9 cellular contexts compared by ENCODE assay signal in the genomic region with DNA sequence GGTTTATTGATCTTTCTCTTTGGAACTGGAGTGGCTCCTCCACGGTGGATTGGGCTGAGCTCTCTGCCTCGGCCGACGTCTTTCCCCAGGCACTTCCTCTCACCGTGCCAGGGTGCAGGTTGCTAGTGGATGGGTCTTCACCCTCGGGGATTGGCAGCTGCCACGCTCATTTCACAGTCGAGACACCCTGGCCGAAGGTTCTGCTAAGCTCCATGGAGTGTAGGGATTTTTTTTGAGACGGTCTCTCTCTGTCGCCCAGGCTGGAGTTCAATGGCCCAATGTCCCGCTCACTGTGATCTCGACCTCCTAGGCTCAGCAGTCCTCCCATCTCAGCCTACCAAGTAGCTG.
A peak's percentile ranks its signal among the peaks of the same experiment; 100 is the strongest.
DNase-seq lines count a peak whose midpoint lies in the region; ATAC-seq and TF ChIP-seq lines count a peak whose summit lies in the region.
"Had no signal": no experiment of that assay in that cellular context is flagged by ENCODE, and none has a peak within 500 bp of the region (broad histone marks: within the 10 kb centered on the region; RNA-seq: fewer than 3 reads in every experiment).

No MANE protein-coding gene starts in this region.

- TF ChIP-seq EP300 in stomach (IDR thresholded peaks at IDR 0.05) = no peak

- TF ChIP-seq CTCF in right lobe of liver (IDR thresholded peaks at IDR 0.05) (no peak), stomach (IDR thresholded peaks at IDR 0.05) (no peak)

- H3K4me3 ChIP-seq in right lobe of liver (peak overlapping the region in 1 of 3 donors; percentile 15), stomach (no peak overlapping the region)

- H3K36me3 ChIP-seq in right lobe of liver (peaks cover 0 to 2% (median 0%) of the 10 kb centered on the region in 4 donors), stomach (peaks cover 0 to 15% (median 4%) of the 10 kb centered on the region in 4 donors)

- H3K27me3 ChIP-seq in right lobe of liver = no peaks in the 10 kb centered on the region
- no peaks in the 10 kb centered on the region for H3K27me3 ChIP-seq in stomach

- ATAC-seq in right lobe of liver (peak; percentile 4 to 47 (median 44)), HG03196 (IDR thresholded peaks at IDR 0.05; ENCODE audit: unreplicated experiment) (no peak)

- H3K4me3 Mint-ChIP-seq in activated T-helper 1 cell treated with anti-CD3 and anti-CD28 coated beads, Interleukin-12 subunit alpha, Interleukin-12 subunit beta, Interleukin-2, Interleukin-4 antibody, amounts not matched to agents 30 ng/mL and 10 ng/mL and 1 ng/mL, durations not matched to agents 14 hours and 24 hours and 36 hours = peak overlapping the region; percentile 29

- TF ChIP-seq POLR2A in right lobe of liver (IDR thresholded peaks at IDR 0.05) (no peak), stomach (IDR thresholded peaks at IDR 0.05) (no peak)

- peaks cover 33% of the 10 kb centered on the region for H3K4me1 Mint-ChIP-seq in activated T-helper 1 cell treated with anti-CD3 and anti-CD28 coated beads, Interleukin-12 subunit alpha, Interleukin-12 subunit beta, Interleukin-2, Interleukin-4 antibody, amounts not matched to agents 30 ng/mL and 10 ng/mL and 1 ng/mL, durations not matched to agents 14 hours and 24 hours and 36 hours (ENCODE audit: low read depth)

- H3K9me3 ChIP-seq in right lobe of liver (no peaks in the 10 kb centered on the region), stomach (no peaks in the 10 kb centered on the region)

- H3K27ac ChIP-seq in right lobe of liver (peak overlapping the region; percentile 57 to 74 (median 67)), stomach (peak overlapping the region; percentile 53 to 93 (median 91))

- 32% methylated on average over 8 of the region's 13 CpGs for WGBS in right lobe of liver (ENCODE audit: insufficient coverage, low coverage, low lambda C conversion rate, missing lambda C conversion rate)
- 58 to 74% (median 66%) methylated on average over 13 of the region's 13 CpGs for WGBS in stomach, 5 donors

- peaks cover 1% of the 10 kb centered on the region for H3K36me3 Mint-ChIP-seq in activated T-helper 1 cell treated with anti-CD3 and anti-CD28 coated beads, Interleukin-12 subunit alpha, Interleukin-12 subunit beta, Interleukin-2, Interleukin-4 antibody, amounts not matched to agents 30 ng/mL and 10 ng/mL and 1 ng/mL, durations not matched to agents 14 hours and 24 hours and 36 hours (ENCODE audit: low read depth)

- no peaks in the 10 kb centered on the region for H3K9me3 Mint-ChIP-seq in activated T-helper 1 cell treated with anti-CD3 and anti-CD28 coated beads, Interleukin-12 subunit alpha, Interleukin-12 subunit beta, Interleukin-2, Interleukin-4 antibody, amounts not matched to agents 30 ng/mL and 10 ng/mL and 1 ng/mL, durations not matched to agents 14 hours and 24 hours and 36 hours

- peak; percentile 86 to 87 for DNase-seq in NCI-H524 (lab: John Stamatoyannopoulos, UW)
- DNase-seq in NCI-H524 treated with DMSO at 0.1 percent for 48 hours (lab: John Stamatoyannopoulos, UW) = no peak
- no peak for DNase-seq in activated T-helper 1 cell treated with anti-CD3 and anti-CD28 coated beads, Interleukin-12 subunit alpha, Interleukin-12 subunit beta, Interleukin-2, Interleukin-4 antibody, amounts not matched to agents 30 ng/mL and 10 ng/mL and 1 ng/mL, durations not matched to agents 14 hours and 24 hours and 36 hours (ENCODE audit: low spot score)
- DNase-seq in right lobe of liver = no peak
- DNase-seq in stomach = no peak
- no peak for DNase-seq in head of caudate nucleus
- no peak for DNase-seq in hippocampal formation (lab: John Stamatoyannopoulos, UW)
- DNase-seq: cortex of kidney had no signal

- H3K27ac Mint-ChIP-seq in activated T-helper 1 cell treated with anti-CD3 and anti-CD28 coated beads, Interleukin-12 subunit alpha, Interleukin-12 subunit beta, Interleukin-2, Interleukin-4 antibody, amounts not matched to agents 30 ng/mL and 10 ng/mL and 1 ng/mL, durations not matched to agents 14 hours and 24 hours and 36 hours = peak overlapping the region; percentile 37

- H3K4me1 ChIP-seq in right lobe of liver (peaks cover 0 to 59% (median 36%) of the 10 kb centered on the region in 4 donors), stomach (peaks cover 96 to 100% (median 98%) of the 10 kb centered on the region in 4 donors)

- no peaks in the 10 kb centered on the region for H3K27me3 Mint-ChIP-seq in activated T-helper 1 cell treated with anti-CD3 and anti-CD28 coated beads, Interleukin-12 subunit alpha, Interleukin-12 subunit beta, Interleukin-2, Interleukin-4 antibody, amounts not matched to agents 30 ng/mL and 10 ng/mL and 1 ng/mL, durations not matched to agents 14 hours and 24 hours and 36 hours (ENCODE audit: insufficient read depth)

- intact Hi-C loops in activated T-helper 1 cell treated with anti-CD3 and anti-CD28 coated beads, Interleukin-12 subunit alpha, Interleukin-12 subunit beta, Interleukin-2, Interleukin-4 antibody, amounts not matched to agents 30 ng/mL and 10 ng/mL and 1 ng/mL, durations not matched to agents 14 hours and 24 hours and 36 hours (cut with micrococcal nuclease) = loop anchor here (2.0 kb wide), 1 partner anchor 17 kb away; no protein-coding TSS in a partner anchor
- intact Hi-C loops in right lobe of liver (cut with DNase I) = no loop called here
- intact Hi-C loops in stomach (cut with DNase I; ENCODE audit: low total_unique reads) = no loop called here
- intact Hi-C loops in head of caudate nucleus (cut with DNase I) = no loop called here

Comparison
In these comparisons a context has a peak if more than half of its experiments do, and no peak if none do; other contexts are left out.
1. DNase-seq: peak in NCI-H524 (2 of 2); none in NCI-H524 treated with DMSO at 0.1 percent for 48 hours (single experiment), activated T-helper 1 cell treated with anti-CD3 and anti-CD28 coated beads, Interleukin-12 subunit alpha, Interleukin-12 subunit beta, Interleukin-2, Interleukin-4 antibody, amounts not matched to agents 30 ng/mL and 10 ng/mL and 1 ng/mL, durations not matched to agents 14 hours and 24 hours and 36 hours (single experiment), right lobe of liver (0 of 3), stomach (single experiment), head of caudate nucleus (0 of 42) and hippocampal formation (0 of 2).